Comparison of ENCODE assay signal across 1 cellular context in genomic region chr19:49588370-49589122, GRCh38.
TF ChIP-seq lines count a peak whose summit lies in the region.

No MANE protein-coding gene starts in this region.

TF ChIP-seq in H1, 55 proteins besides CTCF, POLR2A, EP300 and RAD21:
- no peak for TF ChIP-seq MAX (IDR thresholded peaks at IDR 0.05)
- TF ChIP-seq RXRA (IDR thresholded peaks at IDR 0.05; ENCODE audit: insufficient read depth, low read depth, low read length), result no peak
- no peak for TF ChIP-seq SIRT6 (IDR thresholded peaks at IDR 0.05; ENCODE audit: low read length)
- no peak for TF ChIP-seq ZNF274 (IDR thresholded peaks at IDR 0.05; ENCODE audit: borderline replicate concordance, extremely low read depth, low read length)
- no peak for TF ChIP-seq CBX5 (IDR thresholded peaks at IDR 0.05; ENCODE audit: low read depth, low read length)
- TF ChIP-seq KDM5A (IDR thresholded peaks at IDR 0.05; ENCODE audit: low read length), result no peak
- TF ChIP-seq SRF (IDR thresholded peaks at IDR 0.05; ENCODE audit: low read depth, low read length), result no peak
- TF ChIP-seq MAFK (IDR thresholded peaks at IDR 0.05; ENCODE audit: low read depth, low read length), result no peak
- TF ChIP-seq TEAD4 (IDR thresholded peaks at IDR 0.05; ENCODE audit: low read depth, low read length), result no peak
- no peak for TF ChIP-seq KDM4A (IDR thresholded peaks at IDR 0.05; ENCODE audit: low read depth, low read length, severe bottlenecking)
- TF ChIP-seq EZH2 (IDR thresholded peaks at IDR 0.05; ENCODE audit: low read depth, low read length, severe bottlenecking), result no peak
